Comparison of ENCODE assay signal across 11 cellular contexts in genomic region chrX:68929332-68930150, GRCh38.
DNase-seq lines count a peak whose midpoint lies in the region; ATAC-seq and TF ChIP-seq lines count a peak whose summit lies in the region.
"Had no signal": no experiment of that assay in that cellular context is flagged by ENCODE, and none has a peak within 500 bp of the region (broad histone marks: within the 10 kb centered on the region; RNA-seq: fewer than 3 reads in every experiment).

No MANE protein-coding gene starts in this region.

- H3K4me2 ChIP-seq in mesenchymal stem cell (ENCODE audit: low read length, poor library complexity, severe bottlenecking): no peak overlapping the region

- H2BK15ac ChIP-seq in mesenchymal stem cell (ENCODE audit: low read depth, poor library complexity, severe bottlenecking): no peak overlapping the region

- CTCF ChIA-PET in A673 (lab: Charles Lee): no interaction called here

- H3K4ac ChIP-seq in mesenchymal stem cell (ENCODE audit: low read depth in 1 of 2, low read length in 2 of 2): no peak overlapping the region

- H3K36me3 ChIP-seq in A673 (ENCODE audit: insufficient read depth, low read length, poor library complexity, severe bottlenecking) (no peaks in the 10 kb centered on the region), mesenchymal stem cell (ENCODE audit: control insufficient read depth in 1 of 2, insufficient read depth in 2 of 2, low read depth in 1 of 2, low read length in 2 of 2) (no peaks in the 10 kb centered on the region)

- H4K91ac ChIP-seq in mesenchymal stem cell (ENCODE audit: low read length): no peak overlapping the region

- H3K27me3 ChIP-seq in A673 (replicated peaks; ENCODE audit: insufficient read depth, low read depth, low read length, poor library complexity) (no peaks in the 10 kb centered on the region), mesenchymal stem cell (ENCODE audit: control insufficient read depth in 1 of 2, insufficient read depth in 1 of 2, low read length in 2 of 2) (peaks cover 0 to 35% of the 10 kb centered on the region in 2 experiments)

- H3K4me3 ChIP-seq in A673 (ENCODE audit: low read depth, low read length, poor library complexity, severe bottlenecking) (no peak overlapping the region), epithelial cell of esophagus (ENCODE audit: low read length) (no peak overlapping the region), mesenchymal stem cell (ENCODE audit: insufficient read depth in 1 of 2, low read depth in 1 of 2, low read length in 2 of 2) (no peak overlapping the region)

- H3K14ac ChIP-seq in mesenchymal stem cell (ENCODE audit: low read length in 2 of 2): no peak overlapping the region

- H2AK5ac ChIP-seq in mesenchymal stem cell (ENCODE audit: low read length, severe bottlenecking): no peak overlapping the region

- no peaks in the 10 kb centered on the region for H3K79me1 ChIP-seq in mesenchymal stem cell (replicated peaks; ENCODE audit: low read length, poor library complexity, severe bottlenecking)

- H2BK120ac ChIP-seq in mesenchymal stem cell (ENCODE audit: low read depth, low read length): no peak overlapping the region

- ATAC-seq in HG03039 (IDR thresholded peaks at IDR 0.05; ENCODE audit: unreplicated experiment): no peak
- ATAC-seq in GM19397 (IDR thresholded peaks at IDR 0.05; ENCODE audit: unreplicated experiment): no peak
- no peak for ATAC-seq in GM18870 (IDR thresholded peaks at IDR 0.05; ENCODE audit: unreplicated experiment)
- ATAC-seq: stimulated activated memory B cell treated with anti-CD40 and anti-IgM and Interleukin-4, amounts not matched to agents 10 μg/mL and 1 μg/mL and 100 μg/mL, for 72 hours had no signal

- DNase-seq in A673 (ENCODE audit: low spot score) (peak; percentile 19), LHCN-M2 (ENCODE audit: low read depth) (peak; percentile 41), epithelial cell of esophagus (ENCODE audit: low read depth) (peak; percentile 75), mesenchymal stem cell (peak; percentile 62), NCI-H146 treated with DMSO at 0.1 percent for 48 hours (lab: John Stamatoyannopoulos, UW; ENCODE audit: unreplicated experiment) (no peak)
- DNase-seq: H9, NCI-H2107 had no signal

- H3K9ac ChIP-seq in mesenchymal stem cell (ENCODE audit: low read length): no peak overlapping the region

- intact Hi-C loops in A673 (cut with micrococcal nuclease; ENCODE audit: unreplicated experiment): no loop called here

- no peak overlapping the region for H3K23ac ChIP-seq in mesenchymal stem cell (ENCODE audit: low read length in 2 of 2)

- H3K18ac ChIP-seq in mesenchymal stem cell (ENCODE audit: low read depth in 1 of 2, low read length in 2 of 2): peak overlapping the region in 1 of 2 experiments; percentile 34

- BruUV-seq in A673 (replicated peaks; lab: Mats Ljungman, UMichigan): no TSS peak

- no peak overlapping the region for H2BK5ac ChIP-seq in mesenchymal stem cell (ENCODE audit: low read depth, low read length, poor library complexity, severe bottlenecking)

- H3K9me3 ChIP-seq in A673 (ENCODE audit: low read depth, low read length, poor library complexity, severe bottlenecking) (no peaks in the 10 kb centered on the region), mesenchymal stem cell (ENCODE audit: control insufficient read depth, low read length) (no peaks in the 10 kb centered on the region)

- H2BK12ac ChIP-seq in mesenchymal stem cell (ENCODE audit: low read length in 2 of 2): no peak overlapping the region

- H3K27ac ChIP-seq in A673 (ENCODE audit: low read depth, low read length, poor library complexity, severe bottlenecking): no peak overlapping the region
- no peak overlapping the region for H3K27ac ChIP-seq in mesenchymal stem cell (ENCODE audit: low read length, poor library complexity, severe bottlenecking)

- TF ChIP-seq CTCF in A673 (conservative IDR thresholded peaks at IDR 0.05; ENCODE audit: low read depth, low read length) (no peak), epithelial cell of esophagus (IDR thresholded peaks at IDR 0.05; ENCODE audit: insufficient read depth, low read depth, low read length, missing control alignments) (no peak)

- WGBS in mesenchymal stem cell: 72% methylated on average over 8 of the region's 9 CpGs

- POLR2A ChIA-PET in A673 (lab: Charles Lee; ENCODE audit: low non-redundant PET): interaction anchor here (0.5 kb wide), 1 partner anchor 417 kb away, joined by 3 read pairs; no protein-coding TSS in a partner anchor

- no peak overlapping the region for H2AFZ ChIP-seq in mesenchymal stem cell (ENCODE audit: low read depth, low read length)

- H4K8ac ChIP-seq in mesenchymal stem cell (ENCODE audit: low read length): no peak overlapping the region

- peaks cover under 1% of the 10 kb centered on the region for H3K4me1 ChIP-seq in A673 (ENCODE audit: insufficient read depth, low read length, poor library complexity, severe bottlenecking)
- peaks cover 6% of the 10 kb centered on the region for H3K4me1 ChIP-seq in mesenchymal stem cell (ENCODE audit: control insufficient read depth, insufficient read depth, low read depth, low read length)
